Comparison of ENCODE assay signal across 16 cellular contexts in genomic region chr4:73064536-73064935, GRCh38.
"Had no signal": no experiment of that assay in that cellular context is flagged by ENCODE, and none has a peak within 500 bp of the region (broad histone marks: within the 10 kb centered on the region; RNA-seq: fewer than 3 reads in every experiment).

No MANE protein-coding gene starts in this region.

- H3K36me3 ChIP-seq: breast epithelium, uterus had no signal

- H3K27me3 ChIP-seq: breast epithelium, tibial nerve, uterus had no signal

- DNase-seq: activated CD4-positive, alpha-beta T cell treated with anti-CD3 and anti-CD28 coated beads, Interleukin-2, amount 50 U/mL, for 4 hours; activated effector memory CD4-positive, alpha-beta T cell treated with anti-CD3 and anti-CD28 coated beads, Interleukin-2, amount 50 U/mL, for 16 hours; activated T-cell treated with anti-CD3 and anti-CD28 coated beads for 4 hours; aorta; erythroblast; retina; stimulated activated CD8-positive, alpha-beta memory T cell treated with anti-CD3 and anti-CD28 coated beads, Interleukin-4, amount 100 ng/mL, for 48 hours; stimulated activated naive CD4-positive, alpha-beta T cell treated with Interleukin-2 at 50 U/mL for 16 hours; uterus had no signal

- H3K4me1 ChIP-seq: breast epithelium, uterus had no signal

- H3K4me3 ChIP-seq: breast epithelium, coronary artery, lung, tibial nerve, uterus had no signal

- FAIRE-seq: endometrium, frontal cortex, keratinocyte had no signal

- H3K9me3 ChIP-seq: breast epithelium, tibial nerve, uterus had no signal

- H3K27ac ChIP-seq: breast epithelium, coronary artery, tibial nerve, uterus had no signal
